ENCODE assay signal across 10 cellular contexts in genomic region chr3:52288674-52289073, GRCh38. TPM values are rescaled to one million over a fixed set of nuclear protein-coding genes. Genes with fewer than 3 reads are reported as not detected.
A peak's percentile ranks its signal among the peaks of the same experiment; 100 is the strongest.
DNase-seq lines count a peak whose midpoint lies in the region; ATAC-seq and TF ChIP-seq lines count a peak whose summit lies in the region.
"Had no signal": no experiment of that assay in that cellular context is flagged by ENCODE, and none has a peak within 500 bp of the region (broad histone marks: within the 10 kb centered on the region; RNA-seq: fewer than 3 reads in every experiment).

No MANE protein-coding gene starts in this region.

- H4K20me1 ChIP-seq in SU-DHL-6 (ENCODE audit: low read depth, low read length) (no peaks in the 10 kb centered on the region), fibroblast of lung (ENCODE audit: control insufficient read depth, extremely low read depth, insufficient read depth, low read length) (no peaks in the 10 kb centered on the region)

- H3K27ac ChIP-seq in SU-DHL-6 (ENCODE audit: low read depth, low read length) (peak overlapping the region; percentile 97; the same call in 1 of the 2 replicates), fibroblast of lung (ENCODE audit: insufficient read depth, low read length) (peak overlapping the region; percentile 99)

- H3F3A ChIP-seq in SU-DHL-6 (ENCODE audit: insufficient read depth): 0 out of 2 replicates have a peak, but pooled peaks cover 5% of the 10 kb centered on the region

- ATAC-seq in GM21786 (IDR thresholded peaks at IDR 0.05; ENCODE audit: unreplicated experiment): no peak

- no peaks in the 10 kb centered on the region for H3K9me2 ChIP-seq in SU-DHL-6 (replicated peaks; ENCODE audit: insufficient read depth, low read length)

- H3K79me2 ChIP-seq in SU-DHL-6 (ENCODE audit: insufficient read depth, low read length) (peaks cover 4% of the 10 kb centered on the region; the same call in 1 of the 2 replicates), fibroblast of lung (ENCODE audit: control insufficient read depth, insufficient read depth, low read length) (peaks cover 7% of the 10 kb centered on the region)

- H3K4me3 ChIP-seq in GM12875 (ENCODE audit: low read depth, low read length) (peak overlapping the region; percentile 88), SU-DHL-6 (ENCODE audit: insufficient read depth, low read length, poor library complexity, severe bottlenecking) (peak overlapping the region; percentile 89), fibroblast of lung (replicated peaks in 1 of 4; ENCODE audit: control extremely low read depth in 1 of 4, insufficient read depth in 1 of 4, low read depth in 3 of 4, low read length in 4 of 4) (peak overlapping the region; percentile 4 to 94 (median 85)), skeletal muscle cell (ENCODE audit: low read depth, low read length) (peak overlapping the region; percentile 89)

- no peak overlapping the region for H2AFZ ChIP-seq in SU-DHL-6 (ENCODE audit: low read depth, low read length, severe bottlenecking)
- no peak overlapping the region for H2AFZ ChIP-seq in fibroblast of lung (ENCODE audit: low read length)

- peaks cover 5% of the 10 kb centered on the region for H3K4me1 ChIP-seq in fibroblast of lung (ENCODE audit: control insufficient read depth, extremely low read depth, insufficient read depth, low read length)

- TF ChIP-seq CTCF in GM12875 (IDR thresholded peaks at IDR 0.05; ENCODE audit: borderline replicate concordance, insufficient read depth, low read depth, low read length) (no peak), SU-DHL-6 (IDR thresholded peaks at IDR 0.05; ENCODE audit: insufficient read depth, low read length, poor library complexity, severe bottlenecking) (no peak), fibroblast of lung (conservative IDR thresholded peaks at IDR 0.05 in 1 of 2, IDR thresholded peaks at IDR 0.05 in 1 of 2; ENCODE audit: low read depth in 1 of 2, low read length in 2 of 2) (no peak), GM13977 (IDR thresholded peaks at IDR 0.05; ENCODE audit: extremely low read depth, insufficient read depth, missing control alignments) (no peak)

- H3K9me3 ChIP-seq in SU-DHL-6 (ENCODE audit: insufficient read depth, low read length): no peaks in the 10 kb centered on the region
- H3K9me3 ChIP-seq in fibroblast of lung (ENCODE audit: control insufficient read depth, insufficient read depth, low read depth, low read length): no peaks in the 10 kb centered on the region

- DNase-seq in fibroblast of lung (ENCODE audit: low read depth in 2 of 2) (no peak), skeletal muscle cell (ENCODE audit: low read depth) (no peak), NCI-H1436 treated with DMSO at 0.1 percent for 48 hours (lab: John Stamatoyannopoulos, UW) (no peak), foreskin melanocyte (no peak), GM13977 (ENCODE audit: low spot score) (no peak)
- DNase-seq: effector CD4-positive, alpha-beta T cell; NCI-H524 had no signal

- in situ Hi-C loops in GM13977 (cut with MboI; ENCODE audit: low pct_unique_long_range_greater_than_20kb, low sequenced_read_pairs, unreplicated experiment): no loop called here

- H3K4me2 ChIP-seq in SU-DHL-6 (ENCODE audit: low read depth, low read length, poor library complexity, severe bottlenecking) (peak overlapping the region; percentile 62), fibroblast of lung (ENCODE audit: extremely low read depth, insufficient read depth, low read length) (peak overlapping the region; percentile 28)

- H3K9ac ChIP-seq in SU-DHL-6 (ENCODE audit: low read length): peak overlapping the region; percentile 82
- no peak overlapping the region for H3K9ac ChIP-seq in fibroblast of lung (ENCODE audit: insufficient read depth, low read length)

- H3K27me3 ChIP-seq in SU-DHL-6 (ENCODE audit: low read length) (no peaks in the 10 kb centered on the region), fibroblast of lung (ENCODE audit: control insufficient read depth, insufficient read depth, low read length) (no peaks in the 10 kb centered on the region)

- H3K36me3 ChIP-seq in SU-DHL-6 (ENCODE audit: low read length) (no peaks in the 10 kb centered on the region), fibroblast of lung (ENCODE audit: control insufficient read depth, insufficient read depth, low read length) (peaks cover 11% of the 10 kb centered on the region)

RNA-seq across cellular contexts. Expression of gene GLYCTK, which starts 1.0 kb away (rescaled TPM):
- 3.3 and 6.9 TPM in 2 replicates for total RNA-seq in fibroblast of lung
- 4.5 and 6.5 TPM in 2 replicates for polyA plus RNA-seq in fibroblast of lung
- polyA plus RNA-seq in fibroblast of lung (2012): 4.8 and 9.9 TPM in 2 replicates
- 6.9 and 8.5 TPM in 2 replicates for polyA minus RNA-seq in fibroblast of lung (ENCODE audit: low replicate concordance)

RNA-seq across cellular contexts. Expression of gene WDR82, which starts 10.2 kb away (rescaled TPM):
- 63.9 and 71.2 TPM in 2 replicates for total RNA-seq in fibroblast of lung
- polyA plus RNA-seq in fibroblast of lung: 76.2 and 77.7 TPM in 2 replicates
- polyA plus RNA-seq in fibroblast of lung (2012): 60.8 and 63.2 TPM in 2 replicates
- 40.1 and 47.7 TPM in 2 replicates for polyA minus RNA-seq in fibroblast of lung (ENCODE audit: low replicate concordance)

RNA-seq across cellular contexts. Expression of gene DNAH1, which starts 27.4 kb away (rescaled TPM):
- 1.8 and 3.0 TPM in 2 replicates for total RNA-seq in fibroblast of lung
- polyA plus RNA-seq in fibroblast of lung: 0.72 and 1.9 TPM in 2 replicates
- polyA plus RNA-seq in fibroblast of lung (2012): 0.47 and 0.96 TPM in 2 replicates
- 3.8 and 8.9 TPM in 2 replicates for polyA minus RNA-seq in fibroblast of lung (ENCODE audit: low replicate concordance)

RNA-seq across cellular contexts. Expression of gene PPM1M, which starts 43.1 kb away (rescaled TPM):
- 37.8 and 38.8 TPM in 2 replicates for total RNA-seq in fibroblast of lung
- polyA plus RNA-seq in fibroblast of lung: 19.7 and 21.2 TPM in 2 replicates
- polyA plus RNA-seq in fibroblast of lung (2012): 16.7 and 19.4 TPM in 2 replicates
- polyA minus RNA-seq in fibroblast of lung (ENCODE audit: low replicate concordance): 31.2 and 60.9 TPM in 2 replicates

RNA-seq across cellular contexts. Expression of gene TWF2, which starts 49.7 kb away (rescaled TPM):
- total RNA-seq in fibroblast of lung: 69.9 and 76.3 TPM in 2 replicates
- 67.2 and 69.8 TPM in 2 replicates for polyA plus RNA-seq in fibroblast of lung
- polyA plus RNA-seq in fibroblast of lung (2012): 74.4 and 84.0 TPM in 2 replicates
- polyA minus RNA-seq in fibroblast of lung (ENCODE audit: low replicate concordance): 115 and 159 TPM in 2 replicates
